ENCODE assay signal across 18 cellular contexts in genomic region chr17:8053600-8053999, GRCh38. TPM values are rescaled to one million over a fixed set of nuclear protein-coding genes. Genes with fewer than 3 reads are reported as not detected.
"Had no signal": no experiment of that assay in that cellular context is flagged by ENCODE, and none has a peak within 500 bp of the region (broad histone marks: within the 10 kb centered on the region; RNA-seq: fewer than 3 reads in every experiment).

No MANE protein-coding gene starts in this region.

- DNase-seq: activated CD4-positive, alpha-beta T cell treated with anti-CD3 and anti-CD28 coated beads for 48 hours; activated CD4-positive, CD25-positive, alpha-beta regulatory T cell; activated CD8-positive, alpha-beta T cell treated with anti-CD3 and anti-CD28 coated beads, Interleukin-2, amount 10 ng/mL, durations not matched to agents 7 days and 5 days; activated T-cell treated with anti-CD3 and anti-CD28 coated beads, Interleukin-2, amount 50 U/mL, for 24 hours; cortex of kidney; gastrocnemius medialis; head of caudate nucleus; left ventricle myocardium superior; mucosa of descending colon; naive B cell; ovary; stimulated activated naive B cell treated with anti-CD40 and anti-IgM and Interleukin-4, amounts not matched to agents 10 μg/mL and 1 μg/mL and 100 μg/mL, for 72 hours had no signal

RNA-seq across cellular contexts. Expression of gene ALOX15B, which starts 14.7 kb away (rescaled TPM):
- total RNA-seq: activated CD8-positive, alpha-beta T cell treated with anti-CD3 and anti-CD28 coated beads, Interleukin-2, amount 10 ng/mL, durations not matched to agents 7 days and 5 days; activated naive CD4-positive, alpha-beta T cell treated with anti-CD3 and anti-CD28 coated beads, Interleukin-2, amount 50 U/mL, for 72 hours; activated T-helper 2 cell treated with anti-CD3 and anti-CD28 coated beads, Interferon-gamma antibody, Interleukin-2, Interleukin-4, amounts not matched to agents 10 μg/mL and 5 μg/mL and 100 μg/mL, durations not matched to agents 14 hours and 24 hours and 36 hours; astrocyte; left ventricle myocardium superior; urinary bladder had no signal

RNA-seq across cellular contexts. Expression of gene ALOX12B, which starts 33.9 kb away (rescaled TPM):
- total RNA-seq: adrenal gland, astrocyte, breast epithelium, gastrocnemius medialis, left ventricle myocardium superior had no signal
- polyA plus RNA-seq: adrenal gland, ovary, urinary bladder had no signal

RNA-seq across cellular contexts. Expression of gene GUCY2D, which starts 51.2 kb away (rescaled TPM):
- total RNA-seq: activated CD8-positive, alpha-beta T cell treated with anti-CD3 and anti-CD28 coated beads, Interleukin-2, amount 10 ng/mL, durations not matched to agents 7 days and 5 days; activated T-helper 2 cell treated with anti-CD3 and anti-CD28 coated beads, Interferon-gamma antibody, Interleukin-2, Interleukin-4, amounts not matched to agents 10 μg/mL and 5 μg/mL and 100 μg/mL, durations not matched to agents 14 hours and 24 hours and 36 hours; adrenal gland; astrocyte; gastrocnemius medialis; left ventricle myocardium superior; urinary bladder had no signal
- polyA plus RNA-seq: adrenal gland, urinary bladder had no signal
